21 cellular contexts compared by ENCODE assay signal in genomic region chr14:90553298-90553920, GRCh38.
DNase-seq lines count a peak whose midpoint lies in the region; ATAC-seq and TF ChIP-seq lines count a peak whose summit lies in the region.
"Had no signal": no experiment of that assay in that cellular context is flagged by ENCODE, and none has a peak within 500 bp of the region (broad histone marks: within the 10 kb centered on the region; RNA-seq: fewer than 3 reads in every experiment).

No MANE protein-coding gene starts in this region.

- 90 to 91% methylated on average over 14 of the region's 14 CpGs for WGBS in heart right ventricle, 2 donors
- 83% methylated on average over 14 of the region's 14 CpGs; no CpG with 5 or more reads in 1 of the 2 donors for WGBS in transverse colon (ENCODE audit: low coverage in 1 of 2), 2 donors

- in situ Hi-C loops in transverse colon (cut with MboI; ENCODE audit: low pct_ligation_motif_present in 1 of 4, low pct_unique_long_range_greater_than_20kb in 1 of 4, low sequenced_read_pairs in 3 of 4), result no loop called here

- H3K4me3 ChIP-seq in heart right ventricle (no peak overlapping the region), coronary artery (no peak overlapping the region), transverse colon (no peak overlapping the region)

- H3K27me3 ChIP-seq in heart right ventricle (no peaks in the 10 kb centered on the region), transverse colon (no peaks in the 10 kb centered on the region)
- H3K27me3 ChIP-seq: BE2C had no signal

- no peak overlapping the region for H3K4me3 Mint-ChIP-seq in nephron
- H3K4me3 Mint-ChIP-seq in activated T-cell treated with anti-CD3 and anti-CD28 coated beads, Interleukin-2, amount 50 U/mL, for 24 hours, result no peak overlapping the region
- H3K4me3 Mint-ChIP-seq: memory B cell; naive thymus-derived CD8-positive, alpha-beta T cell had no signal

- intact Hi-C loops in Right ventricle myocardium superior (cut with DNase I), result no loop called here
- intact Hi-C loops in heart right ventricle (cut with DNase I), result no loop called here
- intact Hi-C loops in transverse colon (cut with DNase I; ENCODE audit: low total_unique reads), result loop anchor here (10.0 kb wide), 1 partner anchor 121 kb away; no protein-coding TSS in a partner anchor

- H3K9me3 ChIP-seq in heart right ventricle (no peaks in the 10 kb centered on the region), transverse colon (no peaks in the 10 kb centered on the region)
- H3K9me3 ChIP-seq: BE2C had no signal

- TF ChIP-seq EP300 in transverse colon (IDR thresholded peaks at IDR 0.05; ENCODE audit: low read depth), result no peak

- H3K27ac Mint-ChIP-seq in nephron, result peak overlapping the region in 2 of 3 experiments; percentile 55 to 59
- no peak overlapping the region for H3K27ac Mint-ChIP-seq in activated T-cell treated with anti-CD3 and anti-CD28 coated beads, Interleukin-2, amount 50 U/mL, for 24 hours
- H3K27ac Mint-ChIP-seq: activated naive CD4-positive, alpha-beta T cell treated with anti-CD3 and anti-CD28 coated beads, Interleukin-2, amount 50 U/mL, for 72 hours; memory B cell; naive thymus-derived CD8-positive, alpha-beta T cell; progenitor cell of endocrine pancreas had no signal

- no peaks in the 10 kb centered on the region for H3K9me3 Mint-ChIP-seq in nephron
- H3K9me3 Mint-ChIP-seq in activated T-cell treated with anti-CD3 and anti-CD28 coated beads, Interleukin-2, amount 50 U/mL, for 24 hours, result no peaks in the 10 kb centered on the region
- H3K9me3 Mint-ChIP-seq: activated naive CD4-positive, alpha-beta T cell treated with anti-CD3 and anti-CD28 coated beads, Interleukin-2, amount 50 U/mL, for 72 hours had no signal

- no peak for ATAC-seq in Right ventricle myocardium superior (ENCODE audit: poor library complexity)
- ATAC-seq in heart right ventricle, result no peak
- ATAC-seq: activated naive CD4-positive, alpha-beta T cell treated with anti-CD3 and anti-CD28 coated beads, Interleukin-2, amount 50 U/mL, for 72 hours; naive thymus-derived CD8-positive, alpha-beta T cell; stimulated activated naive CD8-positive, alpha-beta T cell treated with anti-CD3 and anti-CD28 coated beads, Interleukin-15, Interleukin-2, amounts not matched to agents 100 U/mL and 50 U/mL, for 24 hours had no signal

- H3K27ac ChIP-seq in heart right ventricle, result peak overlapping the region in 1 of 10 donors; percentile 58
- H3K27ac ChIP-seq in coronary artery, result peak overlapping the region; percentile 43 to 84
- peak overlapping the region; percentile 11 to 81 (median 74) for H3K27ac ChIP-seq in transverse colon
- H3K27ac ChIP-seq: RWPE1 had no signal

- TF ChIP-seq POLR2A in transverse colon (IDR thresholded peaks at IDR 0.05), result no peak

- peaks cover 17% of the 10 kb centered on the region for H3K27me3 Mint-ChIP-seq in nephron (ENCODE audit: low read depth)
- no peaks in the 10 kb centered on the region for H3K27me3 Mint-ChIP-seq in activated T-cell treated with anti-CD3 and anti-CD28 coated beads, Interleukin-2, amount 50 U/mL, for 24 hours
- H3K27me3 Mint-ChIP-seq: naive thymus-derived CD8-positive, alpha-beta T cell had no signal

- TF ChIP-seq CTCF in heart right ventricle (IDR thresholded peaks at IDR 0.05), result no peak
- TF ChIP-seq CTCF in coronary artery (IDR thresholded peaks at IDR 0.05), result no peak
- TF ChIP-seq CTCF in nephron (IDR thresholded peaks at IDR 0.05; ENCODE audit: unreplicated experiment in 3 of 3), result no peak
- no peak for TF ChIP-seq CTCF in transverse colon (IDR thresholded peaks at IDR 0.05)

- peaks cover 0 to 4% (median 0%) of the 10 kb centered on the region in 9 donors for H3K36me3 ChIP-seq in heart right ventricle
- H3K36me3 ChIP-seq in transverse colon, result no peaks in the 10 kb centered on the region
- H3K36me3 ChIP-seq: BE2C had no signal

- DNase-seq in Right ventricle myocardium superior, result peak; percentile 8
- DNase-seq in heart right ventricle, result no peak
- no peak for DNase-seq in coronary artery (ENCODE audit: low spot score)
- DNase-seq in transverse colon, result no peak
- no peak for DNase-seq in DMS153 treated with DMSO at 0.1 percent for 48 hours (lab: John Stamatoyannopoulos, UW; ENCODE audit: unreplicated experiment)
- no peak for DNase-seq in activated T-cell treated with anti-CD3 and anti-CD28 coated beads, Interleukin-2, amount 50 U/mL, for 24 hours
- DNase-seq in stimulated activated CD4-positive, alpha-beta T cell treated with anti-CD3 and anti-CD28 coated beads, Interleukin-2, amount 100 ng/mL, for 24 hours, result no peak
- DNase-seq: activated CD4-positive, alpha-beta T cell treated with anti-CD3 and anti-CD28 coated beads for 1 hour; activated CD8-positive, alpha-beta memory T cell treated with anti-CD3 and anti-CD28 coated beads for 24 hours; activated T-cell treated with anti-CD3 and anti-CD28 coated beads, Interleukin-2, amount 50 U/mL, for 48 hours; BE2C; cortex of kidney; naive thymus-derived CD8-positive, alpha-beta T cell; NCI-H510A; stimulated activated CD4-positive, alpha-beta T cell treated with anti-CD3 and anti-CD28 coated beads, Interleukin-4, amount 100 ng/mL, for 1 hour; stimulated activated naive CD8-positive, alpha-beta T cell treated with anti-CD3 and anti-CD28 coated beads, Interleukin-15, Interleukin-2, amounts not matched to agents 100 U/mL and 50 U/mL, for 24 hours had no signal

- H3K4me1 Mint-ChIP-seq in nephron, result peaks cover 26% of the 10 kb centered on the region
- no peaks in the 10 kb centered on the region for H3K4me1 Mint-ChIP-seq in activated T-cell treated with anti-CD3 and anti-CD28 coated beads, Interleukin-2, amount 50 U/mL, for 24 hours (ENCODE audit: low read depth)
- H3K4me1 Mint-ChIP-seq: memory B cell; naive thymus-derived CD8-positive, alpha-beta T cell had no signal

- H3K4me1 ChIP-seq in heart right ventricle (peaks cover 0 to 41% (median 26%) of the 10 kb centered on the region in 9 donors), transverse colon (peaks cover 0 to 14% (median 12%) of the 10 kb centered on the region in 4 donors)

- no peaks in the 10 kb centered on the region for H3K36me3 Mint-ChIP-seq in nephron (ENCODE audit: low read depth)
- no peaks in the 10 kb centered on the region for H3K36me3 Mint-ChIP-seq in activated T-cell treated with anti-CD3 and anti-CD28 coated beads, Interleukin-2, amount 50 U/mL, for 24 hours (ENCODE audit: low read depth)
- H3K36me3 Mint-ChIP-seq: activated naive CD4-positive, alpha-beta T cell treated with anti-CD3 and anti-CD28 coated beads, Interleukin-2, amount 50 U/mL, for 72 hours; memory B cell; naive thymus-derived CD8-positive, alpha-beta T cell had no signal
